In the genomic region with DNA sequence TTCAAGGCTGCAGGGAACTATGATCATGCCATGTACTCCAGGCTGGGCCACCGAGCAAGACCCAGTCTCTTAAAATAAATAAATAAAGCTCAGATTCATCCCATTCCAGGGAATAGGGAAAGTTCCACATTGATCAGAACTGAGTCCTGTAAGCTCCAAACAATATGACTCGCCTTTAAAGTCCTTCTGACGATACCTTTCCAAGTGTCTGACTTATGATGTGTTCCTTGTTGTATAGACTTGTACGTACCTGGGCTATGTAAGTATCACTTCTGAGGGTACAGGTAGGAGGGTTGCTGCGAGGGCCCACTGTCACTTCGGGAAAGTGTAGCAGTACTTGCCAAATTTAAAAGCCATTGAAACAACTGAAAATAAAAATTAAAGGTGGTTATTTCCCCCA, we compare ENCODE assay signal across 20 cellular contexts.
DNase-seq lines count a peak whose midpoint lies in the region; ATAC-seq, FAIRE-seq and TF ChIP-seq lines count a peak whose summit lies in the region.
"Had no signal": no experiment of that assay in that cellular context is flagged by ENCODE, and none has a peak within 500 bp of the region (broad histone marks: within the 10 kb centered on the region; RNA-seq: fewer than 3 reads in every experiment).

No MANE protein-coding gene starts in this region.

- H3K4me3 ChIP-seq in RWPE2 (ENCODE audit: severe bottlenecking) (no peak overlapping the region), neuronal stem cell (ENCODE audit: low read length in 2 of 2) (no peak overlapping the region), Caco-2 (ENCODE audit: low read depth, low read length) (no peak overlapping the region)
- H3K4me3 ChIP-seq: A549, HAP-1 had no signal

- WGBS in neuronal stem cell (ENCODE audit: extremely low coverage in 2 of 2, insufficient read length in 2 of 2, insufficient replicate concordance in 1 of 2), 2 donors, result no CpG with 5 or more reads among the region's 6 CpGs

- H3K27ac ChIP-seq in RWPE2 (ENCODE audit: poor library complexity, severe bottlenecking) (no peak overlapping the region), epithelial cell of prostate (peak overlapping the region; percentile 29), neuronal stem cell (replicated peaks; ENCODE audit: low read length) (no peak overlapping the region)
- H3K27ac ChIP-seq: A549 had no signal

- H4K8ac ChIP-seq in neuronal stem cell (ENCODE audit: low read depth, low read length), result no peak overlapping the region

- H3K79me1 ChIP-seq in neuronal stem cell (ENCODE audit: low read depth, low read length), result no peaks in the 10 kb centered on the region

- no peak overlapping the region for H3K4me2 ChIP-seq in neuronal stem cell (ENCODE audit: insufficient read depth, low read length, poor library complexity, severe bottlenecking)
- H3K4me2 ChIP-seq: A549 had no signal

- H3K4me1 Mint-ChIP-seq in Caco-2 (ENCODE audit: low read depth, unreplicated experiment), result no peaks in the 10 kb centered on the region
- H3K4me1 Mint-ChIP-seq: CD4-positive, alpha-beta memory T cell had no signal

- peaks cover 43% of the 10 kb centered on the region for H3K9me3 Mint-ChIP-seq in Caco-2 (ENCODE audit: unreplicated experiment)

- TF ChIP-seq CTCF in RWPE2 (IDR thresholded peaks at IDR 0.05; ENCODE audit: poor library complexity, severe bottlenecking) (no peak), Caco-2 (IDR thresholded peaks at IDR 0.05; ENCODE audit: insufficient read depth in 1 of 2, low read depth in 1 of 2, low read length in 1 of 2, severe bottlenecking in 1 of 2, unreplicated experiment in 1 of 2) (no peak)

- DNase-seq in GM12891 (ENCODE audit: insufficient read length, low spot score) (no peak), RWPE2 (ENCODE audit: low spot score) (no peak), epithelial cell of prostate (ENCODE audit: low read depth, low spot score) (no peak), neuronal stem cell (ENCODE audit: low spot score) (no peak), Caco-2 (no peak)
- DNase-seq: 8988T; C1 segment of cervical spinal cord; CD4-positive, alpha-beta memory T cell; COR-L47; DMS153; DND-41; GOT3; HFFc6 had no signal

- no peak overlapping the region for H2BK5ac ChIP-seq in neuronal stem cell (ENCODE audit: low read length)

- no peak overlapping the region for H3K4ac ChIP-seq in neuronal stem cell (ENCODE audit: low read length)

- no peak overlapping the region for H2AFZ ChIP-seq in neuronal stem cell (ENCODE audit: low read length)

- H3K36me3 ChIP-seq in RWPE2 (ENCODE audit: low read depth) (no peaks in the 10 kb centered on the region; the same call in 1 of the 2 replicates), neuronal stem cell (replicated peaks in 1 of 2; ENCODE audit: control insufficient read depth in 2 of 2, insufficient read depth in 2 of 2, low read length in 2 of 2) (no peaks in the 10 kb centered on the region), Caco-2 (ENCODE audit: control insufficient read depth, insufficient read depth, low read length) (no peaks in the 10 kb centered on the region)
- H3K36me3 ChIP-seq: HAP-1 had no signal

- no peak for TF ChIP-seq POLR2A in GM12891 (IDR thresholded peaks at IDR 0.05; ENCODE audit: low read depth, low read length)

- BruUV-seq in Caco-2 (replicated peaks; lab: Mats Ljungman, UMichigan), result no TSS peak

- peaks cover 6% of the 10 kb centered on the region for H3K9me3 ChIP-seq in RWPE2 (ENCODE audit: severe bottlenecking)
- H3K9me3 ChIP-seq in neuronal stem cell (replicated peaks in 1 of 2; ENCODE audit: control insufficient read depth in 2 of 2, insufficient read depth in 1 of 2, low read depth in 1 of 2, low read length in 2 of 2), result peaks cover 6 to 7% of the 10 kb centered on the region in 2 donors
- peaks cover 19% of the 10 kb centered on the region for H3K9me3 ChIP-seq in Caco-2
- H3K9me3 ChIP-seq: HAP-1 had no signal

- peaks cover 14% of the 10 kb centered on the region for H3K36me3 Mint-ChIP-seq in Caco-2 (ENCODE audit: insufficient read depth, unreplicated experiment)

- no peak overlapping the region for H2AK5ac ChIP-seq in neuronal stem cell (ENCODE audit: low read depth, low read length)

- no peak overlapping the region for H3K9ac ChIP-seq in neuronal stem cell (ENCODE audit: low read depth, low read length, poor library complexity)

- no peak overlapping the region for H2BK15ac ChIP-seq in neuronal stem cell (ENCODE audit: low read length)

- POLR2A ChIA-PET in Caco-2 (lab: Charles Lee), result no interaction called here

- H3K4me1 ChIP-seq in RWPE2 (ENCODE audit: insufficient read depth, poor library complexity, severe bottlenecking) (peaks cover 7% of the 10 kb centered on the region), neuronal stem cell (ENCODE audit: control insufficient read depth in 2 of 2, insufficient read depth in 1 of 2, low read depth in 1 of 2, low read length in 2 of 2) (peaks cover 0 to 11% of the 10 kb centered on the region in 2 donors), Caco-2 (no peaks in the 10 kb centered on the region)
- H3K4me1 ChIP-seq: A549, HAP-1 had no signal

- ATAC-seq in RWPE2 (ENCODE audit: low read depth) (0 out of 3 replicates have a peak, but pooled peaks have one; percentile 29), GM18517 (IDR thresholded peaks at IDR 0.05; ENCODE audit: unreplicated experiment) (no peak), HG02884 (IDR thresholded peaks at IDR 0.05; ENCODE audit: unreplicated experiment) (no peak)
- ATAC-seq: A549 had no signal

- no peak overlapping the region for H3K14ac ChIP-seq in neuronal stem cell (ENCODE audit: low read length)

- H2BK120ac ChIP-seq in neuronal stem cell (ENCODE audit: low read depth, low read length), result no peak overlapping the region

- H3K4me3 Mint-ChIP-seq in Caco-2 (ENCODE audit: unreplicated experiment), result no peak overlapping the region
- H3K4me3 Mint-ChIP-seq: CD4-positive, alpha-beta memory T cell; HFFc6 had no signal

- H3K27me3 Mint-ChIP-seq in Caco-2 (ENCODE audit: insufficient read depth, unreplicated experiment), result no peaks in the 10 kb centered on the region
- H3K27me3 Mint-ChIP-seq: CD4-positive, alpha-beta memory T cell had no signal

- no peak overlapping the region for H2BK12ac ChIP-seq in neuronal stem cell (ENCODE audit: low read length)

- H4K91ac ChIP-seq in neuronal stem cell (ENCODE audit: low read depth, low read length, poor library complexity), result no peak overlapping the region

- intact Hi-C loops in Caco-2 (cut with micrococcal nuclease; ENCODE audit: unreplicated experiment), result no loop called here

- CTCF ChIA-PET in Caco-2 (lab: Charles Lee), result no interaction called here

- H3K23ac ChIP-seq in neuronal stem cell (ENCODE audit: low read depth, low read length, poor library complexity), result no peak overlapping the region

- no peak overlapping the region for H3K27ac Mint-ChIP-seq in Caco-2 (ENCODE audit: unreplicated experiment)
- H3K27ac Mint-ChIP-seq: CD4-positive, alpha-beta memory T cell; HFFc6 had no signal

- peak overlapping the region; percentile 8 for H3K18ac ChIP-seq in neuronal stem cell (ENCODE audit: low read length)

- H3K27me3 ChIP-seq in RWPE2 (ENCODE audit: insufficient read depth, poor library complexity, severe bottlenecking), result no peaks in the 10 kb centered on the region
- H3K27me3 ChIP-seq in neuronal stem cell (ENCODE audit: control insufficient read depth in 3 of 3, insufficient read depth in 3 of 3, low read depth in 1 of 3, low read length in 3 of 3), result no peaks in the 10 kb centered on the region
- H3K27me3 ChIP-seq in Caco-2 (replicated peaks; ENCODE audit: control insufficient read depth, insufficient read depth, low read length), result no peaks in the 10 kb centered on the region

- FAIRE-seq in GM12891 (lab: Jason Lieb, UNC), result peak; percentile 9
- FAIRE-seq: A549, G401.6, GM18507, H54 had no signal

TF ChIP-seq in GM12891, 5 proteins besides CTCF, POLR2A, EP300 and RAD21:
- TF ChIP-seq TAF1 (IDR thresholded peaks at IDR 0.05; ENCODE audit: low read depth, low read length) (no peak), PAX5 (IDR thresholded peaks at IDR 0.05; ENCODE audit: insufficient read depth, low read length, severe bottlenecking) (no peak), POLR2AphosphoS5 (IDR thresholded peaks at IDR 0.05; ENCODE audit: low read depth, low read length) (no peak), POU2F2 (IDR thresholded peaks at IDR 0.05; ENCODE audit: low read depth, low read length) (no peak)
